9 cellular contexts compared by ENCODE assay signal in the genomic region with DNA sequence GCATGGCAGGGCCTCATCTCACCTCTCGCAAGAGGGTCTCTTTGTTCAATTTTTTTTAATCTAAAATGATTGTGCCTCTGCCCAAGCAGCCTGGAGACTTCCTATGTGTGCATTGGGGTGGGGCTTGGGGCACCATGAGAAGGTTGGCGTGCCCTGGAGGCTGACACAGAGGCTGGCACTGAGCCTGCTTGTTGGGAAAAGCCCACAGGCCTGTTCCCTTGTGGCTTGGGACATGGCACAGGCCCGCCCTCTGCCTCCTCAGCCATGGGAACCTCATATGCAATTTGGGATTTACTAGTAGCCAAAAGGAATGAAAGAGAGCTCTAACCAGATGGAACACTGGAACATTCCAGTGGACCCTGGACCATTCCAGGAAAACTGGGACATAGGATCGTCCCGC. TPM values are rescaled to one million over a fixed set of nuclear protein-coding genes. Genes with fewer than 3 reads are reported as not detected.
DNase-seq lines count a peak whose midpoint lies in the region; ATAC-seq and TF ChIP-seq lines count a peak whose summit lies in the region.
"Had no signal": no experiment of that assay in that cellular context is flagged by ENCODE, and none has a peak within 500 bp of the region (broad histone marks: within the 10 kb centered on the region; RNA-seq: fewer than 3 reads in every experiment).

No MANE protein-coding gene starts in this region.

- dilution Hi-C loops in mammary epithelial cell (cut with HindIII; ENCODE audit: low sequenced_read_pairs) = no loop called here

- peaks cover 11% of the 10 kb centered on the region for H3K4me1 Mint-ChIP-seq in activated T-cell treated with anti-CD3 and anti-CD28 coated beads, Interleukin-2, amount 50 U/mL, for 4 hours (ENCODE audit: low read depth)

- intact Hi-C loops in mammary epithelial cell (cut with micrococcal nuclease) = no loop called here

- peak overlapping the region; percentile 81 for H3K4me3 Mint-ChIP-seq in activated T-cell treated with anti-CD3 and anti-CD28 coated beads, Interleukin-2, amount 50 U/mL, for 4 hours

- H3K4me2 ChIP-seq in mammary epithelial cell (ENCODE audit: insufficient read depth, low read depth, low read length) = peak overlapping the region; percentile 58

- no peak overlapping the region for H3K4me3 ChIP-seq in mammary epithelial cell (replicated peaks in 1 of 3; ENCODE audit: insufficient read depth in 1 of 3, low read depth in 2 of 3, low read length in 3 of 3)
- no peak overlapping the region for H3K4me3 ChIP-seq in lung
- no peak overlapping the region for H3K4me3 ChIP-seq in upper lobe of left lung

- H3K36me3 Mint-ChIP-seq in activated T-cell treated with anti-CD3 and anti-CD28 coated beads, Interleukin-2, amount 50 U/mL, for 4 hours (ENCODE audit: insufficient read depth) = no peaks in the 10 kb centered on the region

- no peaks in the 10 kb centered on the region for H3K9me3 ChIP-seq in mammary epithelial cell (replicated peaks; ENCODE audit: insufficient read depth, low read length)
- no peaks in the 10 kb centered on the region for H3K9me3 ChIP-seq in lung (ENCODE audit: control insufficient read depth in 2 of 2, insufficient read depth in 1 of 2, low read length in 1 of 2)
- no peaks in the 10 kb centered on the region for H3K9me3 ChIP-seq in upper lobe of left lung

- peak overlapping the region; percentile 35 for H3K9ac ChIP-seq in mammary epithelial cell (ENCODE audit: insufficient read depth, low read length)

- CTCF ChIA-PET in mammary epithelial cell (lab: Charles Lee; ENCODE audit: low non-redundant PET) = interaction anchor here (0.8 kb wide), 1 partner anchor 17 kb away, joined by 4 read pairs; no protein-coding TSS in a partner anchor

- no peak for TF ChIP-seq CTCF in mammary epithelial cell (conservative IDR thresholded peaks at IDR 0.05 in 1 of 2, IDR thresholded peaks at IDR 0.05 in 1 of 2; ENCODE audit: extremely low read depth in 1 of 2, insufficient read depth in 1 of 2, low read depth in 1 of 2, low read length in 2 of 2)
- no peak for TF ChIP-seq CTCF in lung (IDR thresholded peaks at IDR 0.05; ENCODE audit: control extremely low read depth, extremely low read depth)
- no peak for TF ChIP-seq CTCF in upper lobe of left lung (IDR thresholded peaks at IDR 0.05)

- in situ Hi-C loops in mammary epithelial cell (cut with MboI; ENCODE audit: low sequenced_read_pairs in 2 of 2) = no loop called here

- peaks cover 7% of the 10 kb centered on the region for H3K36me3 ChIP-seq in mammary epithelial cell (ENCODE audit: insufficient read depth, low read length)
- H3K36me3 ChIP-seq in lung (ENCODE audit: control insufficient read depth in 2 of 2, insufficient read depth in 2 of 2, low read length in 2 of 2) = no peaks in the 10 kb centered on the region
- peaks cover 0 to 4% (median 0%) of the 10 kb centered on the region in 4 donors for H3K36me3 ChIP-seq in upper lobe of left lung

- DNase-seq in activated T-cell treated with anti-CD3 and anti-CD28 coated beads, Interleukin-2, amount 50 U/mL, for 4 hours = no peak
- no peak for DNase-seq in activated T-cell treated with anti-CD3 and anti-CD28 coated beads, Interleukin-2, amount 50 U/mL, for 48 hours
- peak; percentile 88 for DNase-seq in mammary epithelial cell
- no peak for DNase-seq in lung (ENCODE audit: low spot score)
- peak in 1 of 2 donors; percentile 78 for DNase-seq in upper lobe of left lung
- no peak for DNase-seq in stimulated activated CD8-positive, alpha-beta memory T cell treated with anti-CD3 and anti-CD28 coated beads, Interleukin-4, amount 100 ng/mL, for 48 hours
- DNase-seq: KG1 had no signal

- no peak for TF ChIP-seq EP300 in upper lobe of left lung (IDR thresholded peaks at IDR 0.05)

- no peak overlapping the region for H2AFZ ChIP-seq in mammary epithelial cell (ENCODE audit: low read depth, low read length)

- H4K20me1 ChIP-seq in mammary epithelial cell (ENCODE audit: insufficient read depth, low read length) = no peaks in the 10 kb centered on the region

- H3K27me3 ChIP-seq in mammary epithelial cell (ENCODE audit: insufficient read depth, low read length) (no peaks in the 10 kb centered on the region), lung (ENCODE audit: control insufficient read depth, insufficient read depth) (no peaks in the 10 kb centered on the region), upper lobe of left lung (no peaks in the 10 kb centered on the region)

- H3K27me3 Mint-ChIP-seq in activated T-cell treated with anti-CD3 and anti-CD28 coated beads, Interleukin-2, amount 50 U/mL, for 4 hours (ENCODE audit: low read depth) = no peaks in the 10 kb centered on the region

- H3K27ac ChIP-seq in mammary epithelial cell (ENCODE audit: insufficient read depth, low read depth, low read length) (peak overlapping the region; percentile 74), lung (ENCODE audit: low read depth in 1 of 2, low read length in 1 of 2) (peak overlapping the region; percentile 57 to 86), upper lobe of left lung (peak overlapping the region; percentile 45 to 90 (median 73))

- no TSS peak for BruUV-seq in mammary epithelial cell (replicated peaks; lab: Mats Ljungman, UMichigan)

- no peaks in the 10 kb centered on the region for H3K9me3 Mint-ChIP-seq in activated T-cell treated with anti-CD3 and anti-CD28 coated beads, Interleukin-2, amount 50 U/mL, for 4 hours

- H3K4me1 ChIP-seq in mammary epithelial cell (ENCODE audit: insufficient read depth, low read length) (peaks cover 82% of the 10 kb centered on the region), lung (ENCODE audit: control insufficient read depth in 2 of 2, insufficient read depth in 2 of 2, low read length in 2 of 2) (peaks cover 5 to 9% of the 10 kb centered on the region in 2 donors), upper lobe of left lung (peaks cover 19 to 49% (median 33%) of the 10 kb centered on the region in 4 donors)

- ATAC-seq in activated T-cell treated with anti-CD3 and anti-CD28 coated beads, Interleukin-2, amount 50 U/mL, for 4 hours = no peak
- ATAC-seq in lung (ENCODE audit: insufficient read depth, low FRiP score) (no peak), upper lobe of left lung (ENCODE audit: low FRiP score in 2 of 2) (peak in 1 of 2 donors; percentile 37), HG03045 (IDR thresholded peaks at IDR 0.05; ENCODE audit: unreplicated experiment) (no peak), GM21723 (IDR thresholded peaks at IDR 0.05; ENCODE audit: unreplicated experiment) (no peak)

- no peak for TF ChIP-seq POLR2A in upper lobe of left lung (IDR thresholded peaks at IDR 0.05)

- 0% methylated on average over 5 of the region's 5 CpGs for WGBS in mammary epithelial cell (ENCODE audit: low coverage, missing lambda C conversion rate)
- 72 to 83% methylated on average over 5 of the region's 5 CpGs for WGBS in lung, 2 donors
- WGBS in upper lobe of left lung, 2 donors = 59 to 78% methylated on average over 5 of the region's 5 CpGs

- peaks cover 27% of the 10 kb centered on the region for H3K79me2 ChIP-seq in mammary epithelial cell (ENCODE audit: insufficient read depth, low read length)

RNA-seq across cellular contexts. Expression of gene FXYD3, which starts 8.0 kb away (rescaled TPM):
- total RNA-seq in activated T-cell treated with anti-CD3 and anti-CD28 coated beads, Interleukin-2, amount 50 U/mL, for 4 hours = under 1 TPM; 0.23 to 0.63 (median 0.41) TPM
- total RNA-seq in mammary epithelial cell = 100 to 1,000 TPM; 344 to 808 TPM
- polyA plus RNA-seq in mammary epithelial cell = 901 TPM
- 137 TPM for polyA minus RNA-seq in mammary epithelial cell
- total RNA-seq in lung = 100 to 1,000 TPM; 130 to 172 TPM
- polyA plus RNA-seq in lung = 100 to 1,000 TPM; 147 to 467 TPM
- 100 to 1,000 TPM in 5 of 6 donors, 10 to 100 TPM in 1; 94.3 to 236 (median 195) TPM for total RNA-seq in upper lobe of left lung

RNA-seq across cellular contexts. Expression of gene LGI4, which starts 11.3 kb away (rescaled TPM):
- under 1 TPM in 1 of 3 donors, not detected in 2; 0.14 TPM for total RNA-seq in activated T-cell treated with anti-CD3 and anti-CD28 coated beads, Interleukin-2, amount 50 U/mL, for 4 hours
- total RNA-seq in mammary epithelial cell = under 1 TPM; 0.17 to 0.42 TPM
- polyA plus RNA-seq in mammary epithelial cell = 0.16 TPM
- 0.21 TPM for polyA minus RNA-seq in mammary epithelial cell
- 1 to 10 TPM; 3.5 to 4.6 TPM for total RNA-seq in lung
- polyA plus RNA-seq in lung = 10 to 100 TPM in 1 of 2 donors, 1 to 10 TPM in 1; 1.6 to 11.2 TPM
- 10 to 100 TPM in 2 of 6 donors, 1 to 10 TPM in 4; 3.3 to 25.3 (median 7.1) TPM for total RNA-seq in upper lobe of left lung

RNA-seq across cellular contexts. Expression of gene FXYD1, which starts 15.1 kb away (rescaled TPM):
- 1 to 10 TPM in 2 of 3 donors, under 1 TPM in 1; 0.95 to 1.6 (median 1.4) TPM for total RNA-seq in activated T-cell treated with anti-CD3 and anti-CD28 coated beads, Interleukin-2, amount 50 U/mL, for 4 hours
- total RNA-seq in mammary epithelial cell = 1 to 10 TPM in 1 of 2 donors, not detected in 1; 1.9 TPM
- 0.17 TPM for polyA plus RNA-seq in mammary epithelial cell
- not detected for polyA minus RNA-seq in mammary epithelial cell
- 10 to 100 TPM; 17.8 to 27.5 TPM for total RNA-seq in lung
- polyA plus RNA-seq in lung = 10 to 100 TPM in 1 of 2 donors, 1 to 10 TPM in 1; 5.7 to 37.6 TPM
- 10 to 100 TPM in 4 of 6 donors, 1 to 10 TPM in 2; 3.8 to 64.9 (median 25.2) TPM for total RNA-seq in upper lobe of left lung

RNA-seq across cellular contexts. Expression of gene FXYD7, which starts 19.5 kb away (rescaled TPM):
- under 1 TPM in 1 of 3 donors, not detected in 2; 0.48 TPM for total RNA-seq in activated T-cell treated with anti-CD3 and anti-CD28 coated beads, Interleukin-2, amount 50 U/mL, for 4 hours
- total RNA-seq in mammary epithelial cell = 1 to 10 TPM in 1 of 2 donors, not detected in 1; 1.1 TPM
- 0.67 TPM for polyA plus RNA-seq in mammary epithelial cell
- not detected for polyA minus RNA-seq in mammary epithelial cell
- not detected for total RNA-seq in lung
- polyA plus RNA-seq in lung = under 1 TPM; 0.31 to 0.39 TPM
- under 1 TPM in 1 of 6 donors, not detected in 5; 0.34 TPM for total RNA-seq in upper lobe of left lung

RNA-seq across cellular contexts. Expression of gene FXYD5, which starts 31.0 kb away (rescaled TPM):
- 100 to 1,000 TPM; 363 to 466 (median 421) TPM for total RNA-seq in activated T-cell treated with anti-CD3 and anti-CD28 coated beads, Interleukin-2, amount 50 U/mL, for 4 hours
- 100 to 1,000 TPM in 1 of 2 donors, 10 to 100 TPM in 1; 23.5 to 349 TPM for total RNA-seq in mammary epithelial cell
- polyA plus RNA-seq in mammary epithelial cell = 390 TPM
- 448 TPM for polyA minus RNA-seq in mammary epithelial cell
- total RNA-seq in lung = 100 to 1,000 TPM in 1 of 2 donors, 1 to 10 TPM in 1; 9.9 to 124 TPM
- 100 to 1,000 TPM; 152 to 203 TPM for polyA plus RNA-seq in lung
- 100 to 1,000 TPM in 2 of 6 donors, 10 to 100 TPM in 4; 40.4 to 153 (median 91.8) TPM for total RNA-seq in upper lobe of left lung

Comparison
In these comparisons a context has a peak if more than half of its experiments do, and no peak if none do; other contexts are left out.
1. RNA of gene FXYD3, which starts 8.0 kb away (total RNA-seq): 344 to 808 TPM in mammary epithelial cell, 94.3 to 236 TPM in upper lobe of left lung and 130 to 172 TPM in lung; 0.23 to 0.63 TPM in activated T-cell treated with anti-CD3 and anti-CD28 coated beads, Interleukin-2, amount 50 U/mL, for 4 hours; every median in the first group is over 10 times any median in the second.
2. Peak in every context shown above with its lines, with median percentiles within 50 percentile points of each other: H3K27ac ChIP-seq.